8 cellular contexts compared by ENCODE assay signal in genomic region chr7:101688183-101688831, GRCh38. TPM values are rescaled to one million over a fixed set of nuclear protein-coding genes. Genes with fewer than 3 reads are reported as not detected.
DNase-seq lines count a peak whose midpoint lies in the region; ATAC-seq and TF ChIP-seq lines count a peak whose summit lies in the region.

No MANE protein-coding gene starts in this region.

- H3K23ac ChIP-seq in mesenchymal stem cell (ENCODE audit: low read length in 2 of 2): no peak overlapping the region

- H2BK15ac ChIP-seq in mesenchymal stem cell (ENCODE audit: low read depth, poor library complexity, severe bottlenecking): no peak overlapping the region

- H3K36me3 Mint-ChIP-seq in activated CD8-positive, alpha-beta T cell treated with anti-CD3 and anti-CD28 coated beads for 36 hours (ENCODE audit: low read depth): no peaks in the 10 kb centered on the region

- no peak overlapping the region for H2AK5ac ChIP-seq in mesenchymal stem cell (ENCODE audit: low read length, severe bottlenecking)

- no peak overlapping the region for H2BK5ac ChIP-seq in mesenchymal stem cell (ENCODE audit: low read depth, low read length, poor library complexity, severe bottlenecking)

- H3K4me3 ChIP-seq in effector memory CD4-positive, alpha-beta T cell (ENCODE audit: insufficient read depth, low read depth, low read length, poor library complexity, severe bottlenecking): no peak overlapping the region
- peak overlapping the region in 1 of 2 experiments; percentile 47 for H3K4me3 ChIP-seq in mesenchymal stem cell (ENCODE audit: insufficient read depth in 1 of 2, low read depth in 1 of 2, low read length in 2 of 2)

- H2AFZ ChIP-seq in mesenchymal stem cell (ENCODE audit: low read depth, low read length): no peak overlapping the region

- H2BK12ac ChIP-seq in mesenchymal stem cell (ENCODE audit: low read length in 2 of 2): peak overlapping the region in 1 of 2 experiments; percentile 40

- H2BK120ac ChIP-seq in mesenchymal stem cell (ENCODE audit: low read depth, low read length): no peak overlapping the region

- CTCF ChIA-PET in activated CD8-positive, alpha-beta T cell treated with anti-CD3 and anti-CD28 coated beads for 36 hours (lab: Charles Lee): interaction anchor here (0.8 to 2.7 kb wide), 7 partner anchors 71 to 548 kb away, joined by 3 to 10 read pairs (median 3); no protein-coding TSS in a partner anchor

- H3K4ac ChIP-seq in mesenchymal stem cell (ENCODE audit: low read depth in 1 of 2, low read length in 2 of 2): no peak overlapping the region

- no peaks in the 10 kb centered on the region for H3K4me1 Mint-ChIP-seq in activated CD8-positive, alpha-beta T cell treated with anti-CD3 and anti-CD28 coated beads for 36 hours (ENCODE audit: low read depth)

- H3K4me2 ChIP-seq in mesenchymal stem cell (ENCODE audit: low read length, poor library complexity, severe bottlenecking): peak overlapping the region; percentile 68

- H3K4me1 ChIP-seq in effector memory CD4-positive, alpha-beta T cell (ENCODE audit: control insufficient read depth, insufficient read depth, low read length, poor library complexity, severe bottlenecking): peaks cover 6% of the 10 kb centered on the region
- peaks cover 23% of the 10 kb centered on the region for H3K4me1 ChIP-seq in mesenchymal stem cell (ENCODE audit: control insufficient read depth, insufficient read depth, low read depth, low read length)

- no peaks in the 10 kb centered on the region for H3K27me3 Mint-ChIP-seq in activated CD8-positive, alpha-beta T cell treated with anti-CD3 and anti-CD28 coated beads for 36 hours

- H3K9me3 Mint-ChIP-seq in activated CD8-positive, alpha-beta T cell treated with anti-CD3 and anti-CD28 coated beads for 36 hours: no peaks in the 10 kb centered on the region

- peak overlapping the region in 1 of 2 experiments; percentile 18 for H3K14ac ChIP-seq in mesenchymal stem cell (ENCODE audit: low read length in 2 of 2)

- no peaks in the 10 kb centered on the region for H3K36me3 ChIP-seq in effector memory CD4-positive, alpha-beta T cell (ENCODE audit: control insufficient read depth, insufficient read depth, low read length)
- no peaks in the 10 kb centered on the region for H3K36me3 ChIP-seq in mesenchymal stem cell (ENCODE audit: control insufficient read depth in 1 of 2, insufficient read depth in 2 of 2, low read depth in 1 of 2, low read length in 2 of 2)

- peak; percentile 74 for ATAC-seq in HG02642 (IDR thresholded peaks at IDR 0.05; ENCODE audit: poor library complexity, unreplicated experiment)
- peak; percentile 96 for ATAC-seq in activated CD8-positive, alpha-beta T cell treated with anti-CD3 and anti-CD28 coated beads for 36 hours
- no peak for ATAC-seq in HG02981 (IDR thresholded peaks at IDR 0.05; ENCODE audit: unreplicated experiment)

- H3K9ac ChIP-seq in mesenchymal stem cell (ENCODE audit: low read length): peak overlapping the region; percentile 45

- no peak overlapping the region for H4K8ac ChIP-seq in mesenchymal stem cell (ENCODE audit: low read length)

- no peak overlapping the region for H3K4me3 Mint-ChIP-seq in activated CD8-positive, alpha-beta T cell treated with anti-CD3 and anti-CD28 coated beads for 36 hours

- H3K27ac Mint-ChIP-seq in activated CD8-positive, alpha-beta T cell treated with anti-CD3 and anti-CD28 coated beads for 36 hours: no peak overlapping the region

- peak; percentile 67 for DNase-seq in EH (ENCODE audit: low read depth)
- peak; percentile 60 for DNase-seq in NCI-H460 (ENCODE audit: extremely low read depth, low read depth)
- DNase-seq in activated CD8-positive, alpha-beta T cell treated with anti-CD3 and anti-CD28 coated beads for 36 hours: peak; percentile 87
- DNase-seq in effector memory CD4-positive, alpha-beta T cell: peak; percentile 45 to 58 (median 46)
- DNase-seq in mesenchymal stem cell: peak; percentile 76
- DNase-seq in stimulated activated CD8-positive, alpha-beta memory T cell treated with anti-CD3 and anti-CD28 coated beads, Interleukin-15, amount 100 ng/mL, for 4 hours (ENCODE audit: low read depth in 2 of 2): peak; percentile 51 to 59

- no peaks in the 10 kb centered on the region for H3K79me1 ChIP-seq in mesenchymal stem cell (replicated peaks; ENCODE audit: low read length, poor library complexity, severe bottlenecking)

- no peaks in the 10 kb centered on the region for H3K27me3 ChIP-seq in effector memory CD4-positive, alpha-beta T cell (replicated peaks; ENCODE audit: control insufficient read depth, insufficient read depth, low read length, poor library complexity, severe bottlenecking)
- H3K27me3 ChIP-seq in mesenchymal stem cell (ENCODE audit: control insufficient read depth in 1 of 2, insufficient read depth in 1 of 2, low read length in 2 of 2): peaks cover 0 to 38% of the 10 kb centered on the region in 2 experiments

- peak; percentile 98 for TF ChIP-seq CTCF in activated CD8-positive, alpha-beta T cell treated with anti-CD3 and anti-CD28 coated beads for 36 hours (IDR thresholded peaks at IDR 0.05)

- peak overlapping the region in 1 of 2 experiments; percentile 40 for H3K18ac ChIP-seq in mesenchymal stem cell (ENCODE audit: low read depth in 1 of 2, low read length in 2 of 2)

- H4K91ac ChIP-seq in mesenchymal stem cell (ENCODE audit: low read length): peak overlapping the region; percentile 52

- 6% methylated on average over 34 of the region's 43 CpGs for WGBS in mesenchymal stem cell

- no peaks in the 10 kb centered on the region for H3K9me3 ChIP-seq in effector memory CD4-positive, alpha-beta T cell (ENCODE audit: control insufficient read depth, low read length)
- H3K9me3 ChIP-seq in mesenchymal stem cell (ENCODE audit: control insufficient read depth, low read length): no peaks in the 10 kb centered on the region

- no peak overlapping the region for H3K27ac ChIP-seq in effector memory CD4-positive, alpha-beta T cell (ENCODE audit: insufficient read depth, low read length, poor library complexity, severe bottlenecking)
- no peak overlapping the region for H3K27ac ChIP-seq in mesenchymal stem cell (ENCODE audit: low read length, poor library complexity, severe bottlenecking)

- intact Hi-C loops in activated CD8-positive, alpha-beta T cell treated with anti-CD3 and anti-CD28 coated beads for 36 hours (cut with micrococcal nuclease): loop anchor here (2.0 to 10.0 kb wide), 2 partner anchors 124 to 546 kb away; no protein-coding TSS in a partner anchor

- POLR2A ChIA-PET in activated CD8-positive, alpha-beta T cell treated with anti-CD3 and anti-CD28 coated beads for 36 hours (lab: Charles Lee): no interaction called here

RNA-seq across cellular contexts. Expression of gene MYL10, which starts 59.2 kb away (rescaled TPM):
- not detected in 2 replicates for total RNA-seq in NCI-H460 (2014; rRNA removed; shearing (Covaris generic))
- not detected in 2 replicates for polyA plus RNA-seq in NCI-H460 (2014; cell fraction: nucleus; rRNA removed)
- total RNA-seq in activated CD8-positive, alpha-beta T cell treated with anti-CD3 and anti-CD28 coated beads for 36 hours: not detected
- polyA plus RNA-seq in mesenchymal stem cell (2013, experiment 1 of 2): not detected
- not detected for polyA plus RNA-seq in mesenchymal stem cell (2013, experiment 2 of 2)
